Comparison of ENCODE assay signal across 8 cellular contexts in genomic region chr9:137422668-137423000, GRCh38. TPM values are rescaled to one million over a fixed set of nuclear protein-coding genes. Genes with fewer than 3 reads are reported as not detected.
A peak's percentile ranks its signal among the peaks of the same experiment; 100 is the strongest.
DNase-seq lines count a peak whose midpoint lies in the region; ATAC-seq and TF ChIP-seq lines count a peak whose summit lies in the region.

No MANE protein-coding gene starts in this region.

- no peak overlapping the region for H2AK5ac ChIP-seq in mesendoderm (ENCODE audit: low read length)

- intact Hi-C loops in uterus (cut with DNase I; ENCODE audit: low total_unique reads), result no loop called here

- H3K36me3 ChIP-seq in duodenal mucosa (ENCODE audit: control insufficient read depth in 1 of 2, insufficient read depth in 2 of 2, low read length in 2 of 2) (no peaks in the 10 kb centered on the region), mesendoderm (ENCODE audit: control insufficient read depth, insufficient read depth, low read length) (no peaks in the 10 kb centered on the region), uterus (no peaks in the 10 kb centered on the region)

- no peaks in the 10 kb centered on the region for H3K9me3 ChIP-seq in duodenal mucosa (ENCODE audit: control insufficient read depth in 1 of 2, low read length in 2 of 2)
- no peaks in the 10 kb centered on the region for H3K9me3 ChIP-seq in uterus

- no peak overlapping the region for H4K5ac ChIP-seq in mesendoderm (ENCODE audit: low read length)

- DNase-seq in stimulated activated CD4-positive, alpha-beta T cell treated with anti-CD3 and anti-CD28 coated beads, Interleukin-15, amount 100 ng/mL, for 24 hours, result peak; percentile 53
- DNase-seq in stimulated activated CD4-positive, alpha-beta T cell treated with anti-CD3 and anti-CD28 coated beads, Interleukin-1b, Interleukin-23, amount 100 ng/mL, for 48 hours, result no peak
- no peak for DNase-seq in RWPE1 (ENCODE audit: low spot score)
- peak; percentile 37 for DNase-seq in mesendoderm
- DNase-seq in uterus, result no peak
- no peak for DNase-seq in NCI-H2107 treated with DMSO at 0.1 percent for 48 hours (lab: John Stamatoyannopoulos, UW; ENCODE audit: unreplicated experiment)

- POLR2A ChIA-PET in RWPE1 (lab: Yijun Ruan, JAX; ENCODE audit: low non-redundant PET), result interaction anchor here (0.6 to 1.3 kb wide), 5 partner anchors 9 to 198 kb away, joined by 3 to 5 read pairs (median 3); partner anchors contain the start of gene CYSRT1

- TF ChIP-seq CTCF in RWPE1 (conservative IDR thresholded peaks at IDR 0.05; ENCODE audit: low read depth) (no peak), uterus (IDR thresholded peaks at IDR 0.05) (no peak)

- H3K79me1 ChIP-seq in mesendoderm (ENCODE audit: low read length), result peaks cover 4% of the 10 kb centered on the region

- H3K4ac ChIP-seq in mesendoderm (ENCODE audit: low read depth, low read length), result no peak overlapping the region

- H3K9ac ChIP-seq in duodenal mucosa (ENCODE audit: low read depth in 1 of 2, low read length in 2 of 2) (peak overlapping the region; percentile 73 to 81), mesendoderm (ENCODE audit: low read length) (peak overlapping the region; percentile 91)

- H2BK120ac ChIP-seq in mesendoderm (ENCODE audit: low read depth, low read length), result no peak overlapping the region

- H3K4me3 ChIP-seq in duodenal mucosa (ENCODE audit: low read depth in 1 of 2, low read length in 2 of 2) (peak overlapping the region; percentile 83 to 86), mesendoderm (ENCODE audit: low read length) (peak overlapping the region; percentile 80), uterus (peak overlapping the region; percentile 57 to 98)

- H3K79me2 ChIP-seq in mesendoderm (ENCODE audit: control insufficient read depth, insufficient read depth, low read length), result no peaks in the 10 kb centered on the region

- no CpG with 5 or more reads among the region's 43 CpGs for WGBS in mesendoderm (ENCODE audit: extremely low coverage, insufficient coverage, low lambda C conversion rate)

- peak overlapping the region; percentile 90 for H3K56ac ChIP-seq in mesendoderm (ENCODE audit: low read length)

- TF ChIP-seq POLR2A in uterus (IDR thresholded peaks at IDR 0.05), result no peak

- peak overlapping the region; percentile 83 for H3K27ac ChIP-seq in RWPE1
- H3K27ac ChIP-seq in duodenal mucosa (ENCODE audit: low read depth, low read length), result peak overlapping the region; percentile 42
- no peak overlapping the region for H3K27ac ChIP-seq in mesendoderm (ENCODE audit: low read depth, low read length)
- H3K27ac ChIP-seq in uterus, result peak overlapping the region; percentile 75 to 90

- ATAC-seq in HG02973 (IDR thresholded peaks at IDR 0.05; ENCODE audit: unreplicated experiment), result peak; percentile 8

- H3K27me3 ChIP-seq in duodenal mucosa (ENCODE audit: control insufficient read depth in 1 of 2, insufficient read depth in 2 of 2, low read length in 2 of 2), result no peaks in the 10 kb centered on the region
- no peaks in the 10 kb centered on the region for H3K27me3 ChIP-seq in mesendoderm (ENCODE audit: insufficient read depth, low read length, poor library complexity)
- no peaks in the 10 kb centered on the region for H3K27me3 ChIP-seq in uterus

- H3K23ac ChIP-seq in mesendoderm (ENCODE audit: low read length), result peak overlapping the region; percentile 94

- peak overlapping the region; percentile 72 for H3K18ac ChIP-seq in mesendoderm (ENCODE audit: low read length)

- no peak overlapping the region for H2BK5ac ChIP-seq in mesendoderm (ENCODE audit: low read length)

- peak overlapping the region; percentile 67 for H4K8ac ChIP-seq in mesendoderm (ENCODE audit: low read depth, low read length)

- peaks cover 17 to 20% of the 10 kb centered on the region in 2 donors for H3K4me1 ChIP-seq in duodenal mucosa (ENCODE audit: control insufficient read depth in 1 of 2, insufficient read depth in 2 of 2, low read length in 2 of 2)
- H3K4me1 ChIP-seq in mesendoderm (ENCODE audit: control insufficient read depth, low read depth, low read length), result peaks cover 3% of the 10 kb centered on the region
- H3K4me1 ChIP-seq in uterus, result peaks cover 0 to 9% of the 10 kb centered on the region in 2 donors

- CTCF ChIA-PET in RWPE1 (lab: Yijun Ruan, JAX), result interaction anchor here (0.6 to 1.9 kb wide), 20 partner anchors 10 to 520 kb away, joined by 3 to 16 read pairs (median 4); partner anchors contain the start of gene NRARP

- H3K4me2 ChIP-seq in mesendoderm (ENCODE audit: low read length), result peak overlapping the region; percentile 91

- no peak overlapping the region for H2BK15ac ChIP-seq in mesendoderm (replicated peaks; ENCODE audit: low read depth)

RNA-seq across cellular contexts. Expression of gene EXD3, which starts 0.3 kb away (rescaled TPM):
- polyA plus RNA-seq in mesendoderm (2013, experiment 1 of 2), result 2.0 TPM
- polyA plus RNA-seq in mesendoderm (2013, experiment 2 of 2), result 2.0 TPM
- total RNA-seq in uterus, result 10 to 100 TPM; 11.8 to 49.0 (median 31.5) TPM

RNA-seq across cellular contexts. Expression of gene NOXA1, which starts 0.6 kb away (rescaled TPM):
- polyA plus RNA-seq in mesendoderm (2013, experiment 1 of 2), result 0.03 TPM
- polyA plus RNA-seq in mesendoderm (2013, experiment 2 of 2), result 0.03 TPM
- 10 to 100 TPM in 1 of 4 donors, 1 to 10 TPM in 2, under 1 TPM in 1; 0.29 to 13.3 (median 3.4) TPM for total RNA-seq in uterus

RNA-seq across cellular contexts. Expression of gene ENTPD8, which starts 18.5 kb away (rescaled TPM):
- polyA plus RNA-seq in mesendoderm (2013, experiment 1 of 2), result 0.07 TPM
- polyA plus RNA-seq in mesendoderm (2013, experiment 2 of 2), result 0.04 TPM
- under 1 TPM in 1 of 4 donors, not detected in 3; 0.21 TPM for total RNA-seq in uterus

RNA-seq across cellular contexts. Expression of gene NSMF, which starts 36.5 kb away (rescaled TPM):
- 27.2 TPM for polyA plus RNA-seq in mesendoderm (2013, experiment 1 of 2)
- polyA plus RNA-seq in mesendoderm (2013, experiment 2 of 2), result 28.2 TPM
- 10 to 100 TPM; 17.4 to 40.7 (median 32.1) TPM for total RNA-seq in uterus

Comparison
In these comparisons a context has a peak if more than half of its experiments do, and no peak if none do; other contexts are left out.
1. DNase-seq: peak in stimulated activated CD4-positive, alpha-beta T cell treated with anti-CD3 and anti-CD28 coated beads, Interleukin-15, amount 100 ng/mL, for 24 hours (single experiment) and mesendoderm (single experiment); none in stimulated activated CD4-positive, alpha-beta T cell treated with anti-CD3 and anti-CD28 coated beads, Interleukin-1b, Interleukin-23, amount 100 ng/mL, for 48 hours (single experiment), RWPE1 (single experiment), uterus (0 of 2) and NCI-H2107 treated with DMSO at 0.1 percent for 48 hours (single experiment).
2. Peak in every context shown above with its lines, with median percentiles within 50 percentile points of each other: H3K4me3 ChIP-seq.